Comparison of ENCODE assay signal across 2 cellular contexts in the genomic region with DNA sequence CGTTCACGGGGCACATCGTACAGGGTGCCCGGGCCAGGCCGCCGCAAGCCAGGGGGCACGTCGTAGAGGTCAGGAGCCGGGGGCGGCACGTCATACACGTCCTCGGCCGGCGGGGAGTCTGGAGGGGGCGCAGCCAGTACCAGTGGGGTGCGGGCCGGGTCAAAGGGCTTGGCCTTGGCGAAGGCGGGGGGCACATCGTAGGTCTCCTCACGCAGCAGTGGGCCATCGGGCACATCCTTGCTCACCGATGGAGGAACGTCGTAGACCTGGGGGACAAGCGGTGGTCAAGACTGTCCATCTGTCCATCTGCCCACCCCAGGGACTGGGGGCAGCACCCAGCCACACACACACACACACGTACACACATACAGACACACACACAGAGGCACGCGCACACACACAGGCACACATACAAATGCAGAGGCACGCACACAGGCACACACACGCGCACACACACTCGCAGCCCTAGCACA.
TF ChIP-seq lines count a peak whose summit lies in the region.

No MANE protein-coding gene starts in this region.

TF ChIP-seq in HEK293, 187 proteins besides CTCF, POLR2A, EP300 and RAD21:
- TF ChIP-seq ZNF561 (tag by site-specific recombination; IDR thresholded peaks at IDR 0.05; ENCODE audit: borderline replicate concordance) (no peak), ZNF37A (tag by site-specific recombination; IDR thresholded peaks at IDR 0.05) (no peak), RBAK (tag by site-specific recombination; IDR thresholded peaks at IDR 0.05) (no peak), ZNF707 (tag by site-specific recombination; IDR thresholded peaks at IDR 0.05) (no peak), ZNF341 (tag by site-specific recombination; IDR thresholded peaks at IDR 0.05; ENCODE audit: low read depth) (no peak), BCL11A (tag by site-specific recombination; IDR thresholded peaks at IDR 0.05; ENCODE audit: low read depth) (peak; percentile 81), ZNF354C (tag by site-specific recombination; IDR thresholded peaks at IDR 0.05; ENCODE audit: borderline replicate concordance, low read depth) (no peak), ZXDB (tag by site-specific recombination; IDR thresholded peaks at IDR 0.05) (no peak), ZSCAN23 (tag by site-specific recombination; IDR thresholded peaks at IDR 0.05) (no peak), ZNF791 (tag by site-specific recombination; IDR thresholded peaks at IDR 0.05) (no peak), BCL11B (tag by site-specific recombination; IDR thresholded peaks at IDR 0.05; ENCODE audit: low read depth) (peak; percentile 55; the same call in 1 of the 2 replicates)
- TF ChIP-seq, protein P1, sequence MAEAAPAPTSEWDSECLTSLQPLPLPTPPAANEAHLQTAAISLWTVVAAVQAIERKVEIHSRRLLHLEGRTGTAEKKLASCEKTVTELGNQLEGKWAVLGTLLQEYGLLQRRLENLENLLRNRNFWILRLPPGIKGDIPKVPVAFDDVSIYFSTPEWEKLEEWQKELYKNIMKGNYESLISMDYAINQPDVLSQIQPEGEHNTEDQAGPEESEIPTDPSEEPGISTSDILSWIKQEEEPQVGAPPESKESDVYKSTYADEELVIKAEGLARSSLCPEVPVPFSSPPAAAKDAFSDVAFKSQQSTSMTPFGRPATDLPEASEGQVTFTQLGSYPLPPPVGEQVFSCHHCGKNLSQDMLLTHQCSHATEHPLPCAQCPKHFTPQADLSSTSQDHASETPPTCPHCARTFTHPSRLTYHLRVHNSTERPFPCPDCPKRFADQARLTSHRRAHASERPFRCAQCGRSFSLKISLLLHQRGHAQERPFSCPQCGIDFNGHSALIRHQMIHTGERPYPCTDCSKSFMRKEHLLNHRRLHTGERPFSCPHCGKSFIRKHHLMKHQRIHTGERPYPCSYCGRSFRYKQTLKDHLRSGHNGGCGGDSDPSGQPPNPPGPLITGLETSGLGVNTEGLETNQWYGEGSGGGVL (tag by site-specific recombination; IDR thresholded peaks at IDR 0.05) = no peak
- TF ChIP-seq, protein P2, sequence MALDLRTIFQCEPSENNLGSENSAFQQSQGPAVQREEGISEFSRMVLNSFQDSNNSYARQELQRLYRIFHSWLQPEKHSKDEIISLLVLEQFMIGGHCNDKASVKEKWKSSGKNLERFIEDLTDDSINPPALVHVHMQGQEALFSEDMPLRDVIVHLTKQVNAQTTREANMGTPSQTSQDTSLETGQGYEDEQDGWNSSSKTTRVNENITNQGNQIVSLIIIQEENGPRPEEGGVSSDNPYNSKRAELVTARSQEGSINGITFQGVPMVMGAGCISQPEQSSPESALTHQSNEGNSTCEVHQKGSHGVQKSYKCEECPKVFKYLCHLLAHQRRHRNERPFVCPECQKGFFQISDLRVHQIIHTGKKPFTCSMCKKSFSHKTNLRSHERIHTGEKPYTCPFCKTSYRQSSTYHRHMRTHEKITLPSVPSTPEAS (tag by site-specific recombination; IDR thresholded peaks at IDR 0.05) = peak; percentile 88
- TF ChIP-seq, protein P3, sequence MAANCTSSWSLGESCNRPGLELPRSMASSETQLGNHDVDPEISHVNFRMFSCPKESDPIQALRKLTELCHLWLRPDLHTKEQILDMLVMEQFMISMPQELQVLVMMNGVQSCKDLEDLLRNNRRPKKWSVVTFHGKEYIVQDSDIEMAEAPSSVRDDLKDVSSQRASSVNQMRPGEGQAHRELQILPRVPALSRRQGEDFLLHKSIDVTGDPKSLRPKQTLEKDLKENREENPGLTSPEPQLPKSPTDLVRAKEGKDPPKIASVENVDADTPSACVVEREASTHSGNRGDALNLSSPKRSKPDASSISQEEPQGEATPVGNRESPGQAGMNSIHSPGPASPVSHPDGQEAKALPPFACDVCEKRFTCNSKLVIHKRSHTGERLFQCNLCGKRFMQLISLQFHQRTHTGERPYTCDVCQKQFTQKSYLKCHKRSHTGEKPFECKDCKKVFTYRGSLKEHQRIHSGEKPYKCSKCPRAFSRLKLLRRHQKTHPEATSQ (tag by site-specific recombination; IDR thresholded peaks at IDR 0.05) = no peak

TF ChIP-seq in HepG2, 621 proteins besides CTCF, POLR2A, EP300 and RAD21:
- TF ChIP-seq ZBTB38 (CRISPR knock-in tag; IDR thresholded peaks at IDR 0.05) (peak; percentile 50; the same call in 1 of the 2 replicates), AGO2 (optimal IDR thresholded peaks at IDR 0.05; ENCODE audit: low read depth, low read length) (peak; percentile 91), SALL1 (CRISPR knock-in tag; IDR thresholded peaks at IDR 0.05) (no peak), RBFOX2 (IDR thresholded peaks at IDR 0.05; ENCODE audit: low read depth, low read length) (peak; percentile 42; the same call in 1 of the 2 replicates), AKAP8 (CRISPR knock-in tag; IDR thresholded peaks at IDR 0.05) (peak; percentile 89), NONO (IDR thresholded peaks at IDR 0.05) (no peak), NONO (CRISPR knock-in tag; conservative IDR thresholded peaks at IDR 0.05) (0 out of 2 replicates have a peak, but pooled peaks have one; percentile 22), HNRNPL (IDR thresholded peaks at IDR 0.05; ENCODE audit: low read depth, low read length) (0 out of 2 replicates have a peak, but pooled peaks have one; percentile 21), ARHGAP35 (CRISPR knock-in tag; IDR thresholded peaks at IDR 0.05; ENCODE audit: borderline replicate concordance) (no peak), ZNF160 (CRISPR knock-in tag; IDR thresholded peaks at IDR 0.05) (no peak)
- TF ChIP-seq, protein P4, sequence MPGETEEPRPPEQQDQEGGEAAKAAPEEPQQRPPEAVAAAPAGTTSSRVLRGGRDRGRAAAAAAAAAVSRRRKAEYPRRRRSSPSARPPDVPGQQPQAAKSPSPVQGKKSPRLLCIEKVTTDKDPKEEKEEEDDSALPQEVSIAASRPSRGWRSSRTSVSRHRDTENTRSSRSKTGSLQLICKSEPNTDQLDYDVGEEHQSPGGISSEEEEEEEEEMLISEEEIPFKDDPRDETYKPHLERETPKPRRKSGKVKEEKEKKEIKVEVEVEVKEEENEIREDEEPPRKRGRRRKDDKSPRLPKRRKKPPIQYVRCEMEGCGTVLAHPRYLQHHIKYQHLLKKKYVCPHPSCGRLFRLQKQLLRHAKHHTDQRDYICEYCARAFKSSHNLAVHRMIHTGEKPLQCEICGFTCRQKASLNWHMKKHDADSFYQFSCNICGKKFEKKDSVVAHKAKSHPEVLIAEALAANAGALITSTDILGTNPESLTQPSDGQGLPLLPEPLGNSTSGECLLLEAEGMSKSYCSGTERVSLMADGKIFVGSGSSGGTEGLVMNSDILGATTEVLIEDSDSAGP (CRISPR knock-in tag; IDR thresholded peaks at IDR 0.05; ENCODE audit: borderline replicate concordance) = 0 out of 2 replicates have a peak, but pooled peaks have one; percentile 7
- TF ChIP-seq, protein P5, sequence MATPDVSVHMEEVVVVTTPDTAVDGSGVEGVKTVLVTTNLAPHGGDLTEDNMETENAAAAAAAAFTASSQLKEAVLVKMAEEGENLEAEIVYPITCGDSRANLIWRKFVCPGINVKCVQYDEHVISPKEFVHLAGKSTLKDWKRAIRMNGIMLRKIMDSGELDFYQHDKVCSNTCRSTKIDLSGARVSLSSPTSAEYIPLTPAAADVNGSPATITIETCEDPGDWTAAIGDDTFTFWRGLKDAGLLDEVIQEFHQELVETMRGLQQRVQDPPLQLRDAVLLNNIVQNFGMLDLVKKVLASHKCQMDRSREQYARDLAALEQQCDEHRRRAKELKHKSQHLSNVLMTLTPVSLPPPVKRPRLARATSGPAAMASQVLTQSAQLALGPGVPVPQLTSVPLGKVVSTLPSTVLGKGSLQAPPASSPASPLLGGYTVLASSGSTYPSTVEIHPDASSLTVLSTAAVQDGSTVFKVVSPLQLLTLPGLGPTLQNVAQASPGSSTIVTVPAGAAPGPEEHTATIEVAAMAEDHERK (CRISPR knock-in tag; IDR thresholded peaks at IDR 0.05; ENCODE audit: low read depth) = no peak
